ENCODE assay signal across 8 cellular contexts in the genomic region with DNA sequence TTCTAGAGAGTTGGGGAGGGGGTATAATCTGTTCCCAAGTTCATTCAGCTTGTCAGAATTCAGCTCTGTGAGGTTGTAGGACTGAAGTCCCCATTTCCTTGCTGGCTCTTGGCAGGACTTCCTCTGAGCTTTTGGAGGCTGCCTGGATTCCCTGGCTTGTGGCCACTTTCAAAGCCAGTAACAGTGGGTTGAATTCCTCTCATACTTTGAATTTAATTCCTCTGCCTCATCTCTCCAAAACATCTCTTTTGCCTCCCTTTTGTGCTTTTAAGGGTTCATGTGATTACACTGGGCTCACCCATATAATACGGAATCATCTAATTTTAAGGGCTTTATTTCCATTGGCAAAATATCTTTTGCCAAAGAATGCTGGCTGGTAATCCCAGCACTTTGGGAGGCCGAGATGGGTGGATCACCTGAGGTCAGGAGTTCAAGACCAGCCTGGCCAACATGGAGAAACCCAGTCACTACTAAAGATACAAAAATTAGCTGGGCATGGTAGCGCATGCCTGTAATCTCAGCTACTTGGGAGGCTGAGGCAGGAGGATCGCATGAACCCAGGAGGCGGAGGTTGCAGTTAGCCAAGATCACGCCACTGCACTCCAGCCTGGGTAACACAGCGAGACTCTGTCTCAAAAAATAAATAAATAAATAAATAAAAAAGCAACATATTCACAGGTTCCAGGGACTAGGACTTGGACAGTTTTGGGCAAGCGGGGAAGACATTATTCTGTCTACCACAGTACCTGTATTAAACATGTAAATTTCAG. TPM values are rescaled to one million over a fixed set of nuclear protein-coding genes. Genes with fewer than 3 reads are reported as not detected.
DNase-seq lines count a peak whose midpoint lies in the region; ATAC-seq and TF ChIP-seq lines count a peak whose summit lies in the region.
"Not testable (repeated sequence)": the region's sequence is repeated elsewhere in the genome, so short reads cannot be mapped to it uniquely, and the experiment has no call there.

No MANE protein-coding gene starts in this region.

- H3K4me1 Mint-ChIP-seq in activated CD4-positive, alpha-beta T cell treated with anti-CD3 and anti-CD28 coated beads for 36 hours: peaks cover 50% of the 10 kb centered on the region
- H3K4me1 Mint-ChIP-seq in natural killer cell treated with Interleukin-12 subunit alpha and Interleukin-12 subunit beta and Interleukin-15 and Interleukin-18, amount 100 ng/mL, for 72 hours (ENCODE audit: low read depth in 2 of 2): peaks cover 46 to 57% of the 10 kb centered on the region in 2 donors

- intact Hi-C loops in activated CD4-positive, alpha-beta T cell treated with anti-CD3 and anti-CD28 coated beads for 36 hours (cut with DNase I, micrococcal nuclease): loop anchor here (1.0 to 5.0 kb wide), 5 partner anchors 23 to 634 kb away; a partner anchor contains a TSS

- not testable (repeated sequence) for H3K27me3 Mint-ChIP-seq in activated CD4-positive, alpha-beta T cell treated with anti-CD3 and anti-CD28 coated beads for 36 hours; natural killer cell treated with Interleukin-12 subunit alpha and Interleukin-12 subunit beta and Interleukin-15 and Interleukin-18, amount 100 ng/mL, for 72 hours

- H3K4me1 ChIP-seq in GM23248 (ENCODE audit: insufficient read depth) (peaks cover 44% of the 10 kb centered on the region), subcutaneous abdominal adipose tissue (ENCODE audit: control insufficient read depth in 5 of 5, insufficient read depth in 5 of 5, low read length in 5 of 5) (peaks cover 2 to 36% (median 29%) of the 10 kb centered on the region in 5 donors)

- H3K4me2 ChIP-seq in GM23248 (ENCODE audit: unreplicated experiment): peak overlapping the region; percentile 46

- not testable (repeated sequence) for H3K27me3 ChIP-seq in BJ (ENCODE audit: control insufficient read depth, insufficient read depth, low read length); GM23248 (replicated peaks; ENCODE audit: insufficient read depth); subcutaneous abdominal adipose tissue (ENCODE audit: control insufficient read depth in 5 of 5, insufficient read depth in 4 of 5, low read length in 5 of 5)

- 75% methylated on average over 8 of the region's 8 CpGs for WGBS in GM23248 (ENCODE audit: low coverage in 1 of 2, low lambda C conversion rate in 2 of 2, missing lambda C conversion rate in 2 of 2), 2 experiments

- peaks cover 19% of the 10 kb centered on the region for H3K36me3 Mint-ChIP-seq in activated CD4-positive, alpha-beta T cell treated with anti-CD3 and anti-CD28 coated beads for 36 hours (ENCODE audit: low read depth)
- H3K36me3 Mint-ChIP-seq in natural killer cell treated with Interleukin-12 subunit alpha and Interleukin-12 subunit beta and Interleukin-15 and Interleukin-18, amount 100 ng/mL, for 72 hours: peaks cover 14% of the 10 kb centered on the region

- not testable (repeated sequence) for H3K9ac ChIP-seq in GM23248
- peak overlapping the region in 2 of 5 donors; percentile 92 to 99 for H3K9ac ChIP-seq in subcutaneous abdominal adipose tissue (ENCODE audit: low read length in 5 of 5)

- ATAC-seq in activated CD4-positive, alpha-beta T cell treated with anti-CD3 and anti-CD28 coated beads for 36 hours; natural killer cell treated with Interleukin-12 subunit alpha and Interleukin-12 subunit beta and Interleukin-15 and Interleukin-18, amount 100 ng/mL, for 72 hours: not testable (repeated sequence)

- H3K9me2 ChIP-seq in GM23248 (ENCODE audit: insufficient read depth): not testable (repeated sequence)

- DNase-seq in BJ (ENCODE audit: low read depth): peak; percentile 62
- DNase-seq in GM23248: peak; percentile 72
- DNase-seq in NCI-H460 (ENCODE audit: extremely low read depth, low read depth): peak; percentile 61
- not testable (repeated sequence) for DNase-seq in activated CD4-positive, alpha-beta T cell treated with anti-CD3 and anti-CD28 coated beads for 36 hours; natural killer cell treated with Interleukin-12 subunit alpha and Interleukin-12 subunit beta and Interleukin-15 and Interleukin-18, amount 100 ng/mL, for 72 hours (ENCODE audit: low spot score)
- peak; percentile 74 for DNase-seq in astrocyte of the cerebellum (ENCODE audit: low read depth)
- peak; percentile 91 for DNase-seq in fibroblast of the aortic adventitia (ENCODE audit: low read depth)

- CTCF ChIA-PET in BJ (lab: Yijun Ruan, JAX): interaction anchor here (1.0 kb wide), 1 partner anchor 20 kb away, joined by 3 read pairs; no protein-coding TSS in a partner anchor
- CTCF ChIA-PET in activated CD4-positive, alpha-beta T cell treated with anti-CD3 and anti-CD28 coated beads for 36 hours (lab: Charles Lee): interaction anchor here (0.5 to 2.9 kb wide), 4 partner anchors 20 to 124 kb away, joined by 3 to 8 read pairs (median 3); no protein-coding TSS in a partner anchor

- POLR2A ChIA-PET in BJ (lab: Charles Lee): not testable (repeated sequence)
- POLR2A ChIA-PET in activated CD4-positive, alpha-beta T cell treated with anti-CD3 and anti-CD28 coated beads for 36 hours (lab: Charles Lee): interaction anchor here (0.6 to 0.9 kb wide), 5 partner anchors 16 to 1457 kb away, joined by 3 to 7 read pairs (median 4); no protein-coding TSS in a partner anchor

- peak overlapping the region; percentile 38 for H3K4me3 Mint-ChIP-seq in activated CD4-positive, alpha-beta T cell treated with anti-CD3 and anti-CD28 coated beads for 36 hours
- H3K4me3 Mint-ChIP-seq in natural killer cell treated with Interleukin-12 subunit alpha and Interleukin-12 subunit beta and Interleukin-15 and Interleukin-18, amount 100 ng/mL, for 72 hours: peak overlapping the region; percentile 98

- peak overlapping the region; percentile 93 for H3K27ac ChIP-seq in GM23248
- H3K27ac ChIP-seq in subcutaneous abdominal adipose tissue (ENCODE audit: low read depth, low read length): peak overlapping the region; percentile 90

- H3K27ac Mint-ChIP-seq in activated CD4-positive, alpha-beta T cell treated with anti-CD3 and anti-CD28 coated beads for 36 hours: peak overlapping the region; percentile 100
- peak overlapping the region; percentile 96 to 99 for H3K27ac Mint-ChIP-seq in natural killer cell treated with Interleukin-12 subunit alpha and Interleukin-12 subunit beta and Interleukin-15 and Interleukin-18, amount 100 ng/mL, for 72 hours

- not testable (repeated sequence) for H3K9me3 ChIP-seq in GM23248 (ENCODE audit: low read depth); subcutaneous abdominal adipose tissue (ENCODE audit: control insufficient read depth in 5 of 5, low read length in 5 of 5)

- H2AFZ ChIP-seq in GM23248: peak overlapping the region; percentile 79; the same call in 1 of the 2 replicates

- H3K79me2 ChIP-seq in GM23248 (ENCODE audit: insufficient read depth): peaks cover 24% of the 10 kb centered on the region

- in situ Hi-C loops in GM23248 (cut with MboI); astrocyte of the cerebellum (cut with HindIII; ENCODE audit: low sequenced_read_pairs): not testable (repeated sequence)

- not testable (repeated sequence) for H3K4me3 ChIP-seq in BJ (ENCODE audit: low read depth, low read length); GM23248; astrocyte of the cerebellum (ENCODE audit: low read depth, low read length); fibroblast of the aortic adventitia (ENCODE audit: low read depth, low read length)
- H3K4me3 ChIP-seq in subcutaneous abdominal adipose tissue (ENCODE audit: low read depth in 1 of 5, low read length in 5 of 5): peak overlapping the region in 1 of 5 donors; percentile 74

- not testable (repeated sequence) for H3K9me3 Mint-ChIP-seq in activated CD4-positive, alpha-beta T cell treated with anti-CD3 and anti-CD28 coated beads for 36 hours (ENCODE audit: low read depth); natural killer cell treated with Interleukin-12 subunit alpha and Interleukin-12 subunit beta and Interleukin-15 and Interleukin-18, amount 100 ng/mL, for 72 hours

- TF ChIP-seq CTCF in BJ (IDR thresholded peaks at IDR 0.05; ENCODE audit: insufficient read depth, low read depth, low read length); astrocyte of the cerebellum (IDR thresholded peaks at IDR 0.05; ENCODE audit: low read depth, low read length, missing control alignments); fibroblast of the aortic adventitia (IDR thresholded peaks at IDR 0.05; ENCODE audit: insufficient read depth, low read length): not testable (repeated sequence)

- H3F3A ChIP-seq in GM23248 (ENCODE audit: insufficient read depth): peaks cover 53% of the 10 kb centered on the region

- H3K36me3 ChIP-seq in BJ (ENCODE audit: control insufficient read depth, insufficient read depth, low read length); GM23248 (ENCODE audit: low read depth); subcutaneous abdominal adipose tissue (ENCODE audit: control insufficient read depth in 5 of 5, insufficient read depth in 5 of 5, low read length in 5 of 5): not testable (repeated sequence)

- not testable (repeated sequence) for H4K20me1 ChIP-seq in GM23248 (ENCODE audit: insufficient read depth)

RNA-seq across cellular contexts. Expression of a gene that starts 2.0 kb away (rescaled TPM):
- polyA plus RNA-seq in BJ (2011; rRNA removed): 31.6 and 40.8 TPM in 2 replicates
- polyA minus RNA-seq in BJ (2011; rRNA and poly(A)+ RNA removed): 57.6 and 64.2 TPM in 2 replicates
- total RNA-seq in GM23248 (2014; rRNA removed; shearing (Covaris generic)): 38.8 and 39.9 TPM in 2 replicates
- 13.8 and 18.7 TPM in 2 replicates for polyA plus RNA-seq in GM23248 (2016; fragmentation: Nextera tagmentation; extraction: Ambion mirVana)
- 29.8 and 35.4 TPM in 2 replicates for total RNA-seq in NCI-H460 (2014; rRNA removed; shearing (Covaris generic))
- polyA plus RNA-seq in NCI-H460 (2014; cell fraction: nucleus; rRNA removed): 78.3 and 90.8 TPM in 2 replicates
- 100 to 1,000 TPM; 129 to 141 TPM for total RNA-seq in activated CD4-positive, alpha-beta T cell treated with anti-CD3 and anti-CD28 coated beads for 36 hours
- total RNA-seq in fibroblast of the aortic adventitia (ENCODE audit: low replicate concordance): 57.4 and 85.9 TPM in 2 replicates
- 100 to 1,000 TPM; 119 to 214 TPM for total RNA-seq in natural killer cell treated with Interleukin-12 subunit alpha and Interleukin-12 subunit beta and Interleukin-15 and Interleukin-18, amount 100 ng/mL, for 72 hours
